In genomic region chr9:91905237-91905650, GRCh38 we compare ENCODE assay signal across 16 cellular contexts. TPM values are rescaled to one million over a fixed set of nuclear protein-coding genes. Genes with fewer than 3 reads are reported as not detected.
DNase-seq lines count a peak whose midpoint lies in the region; ATAC-seq, FAIRE-seq and TF ChIP-seq lines count a peak whose summit lies in the region.
"Had no signal": no experiment of that assay in that cellular context is flagged by ENCODE, and none has a peak within 500 bp of the region (broad histone marks: within the 10 kb centered on the region; RNA-seq: fewer than 3 reads in every experiment).

No MANE protein-coding gene starts in this region.

- H2BK15ac ChIP-seq in IMR-90 (ENCODE audit: low read depth, low read length) = no peak overlapping the region
- H2BK15ac ChIP-seq in H1 (ENCODE audit: low read length) = peak overlapping the region; percentile 48; the same call in 1 of the 2 replicates

- no peaks in the 10 kb centered on the region for H3K36me3 Mint-ChIP-seq in CD8-positive, alpha-beta memory T cell

- H4K91ac ChIP-seq in IMR-90 (ENCODE audit: insufficient read depth, low read depth, low read length) (no peak overlapping the region), H1 (replicated peaks; ENCODE audit: insufficient read length, low read length) (peak overlapping the region; percentile 65)

- H3K4me1 Mint-ChIP-seq in CD8-positive, alpha-beta memory T cell = peaks cover 6 to 13% (median 9%) of the 10 kb centered on the region in 3 donors

- CTCF ChIA-PET in CD8-positive, alpha-beta memory T cell (lab: Charles Lee) = interaction anchor here (1.3 kb wide), 1 partner anchor 235 kb away, joined by 3 read pairs; no protein-coding TSS in a partner anchor
- CTCF ChIA-PET in IMR-90 (lab: Yijun Ruan, JAX) = no interaction called here
- CTCF ChIA-PET in H1 (lab: Charles Lee; ENCODE audit: partially characterized antibody) = no interaction called here

- no peak overlapping the region for H2AFZ ChIP-seq in IMR-90 (replicated peaks; ENCODE audit: low read length, poor library complexity)
- H2AFZ ChIP-seq in H1 (ENCODE audit: low read length) = no peak overlapping the region
- H2AFZ ChIP-seq: GM23248 had no signal

- H2AK5ac ChIP-seq in IMR-90 (ENCODE audit: low read depth, low read length) (peak overlapping the region; percentile 41; the same call in 1 of the 2 replicates), H1 (ENCODE audit: low read depth, low read length) (peak overlapping the region; percentile 95)

- peaks cover 5 to 12% of the 10 kb centered on the region in 2 experiments; a peak in 2 of 4 replicates for H3K79me1 ChIP-seq in IMR-90 (ENCODE audit: low read depth in 1 of 2, low read length in 2 of 2)
- peaks cover 7% of the 10 kb centered on the region for H3K79me1 ChIP-seq in H1 (ENCODE audit: low read depth, low read length)

- H3K18ac ChIP-seq in IMR-90 (ENCODE audit: low read depth, low read length) = no peak overlapping the region
- H3K18ac ChIP-seq in H1 (ENCODE audit: extremely low read depth, low read length) = no peak overlapping the region

- no peak for ATAC-seq in IMR-90 (ENCODE audit: low read depth)
- ATAC-seq: HCT116 had no signal

- H3K9ac ChIP-seq in IMR-90 (ENCODE audit: low read depth, low read length) = no peak overlapping the region
- H3K9ac ChIP-seq in H1 (replicated peaks in 1 of 4; ENCODE audit: extremely low read depth in 1 of 4, low read depth in 3 of 4, low read length in 3 of 4) = no peak overlapping the region
- H3K9ac ChIP-seq: GM23248 had no signal

- peaks cover 11% of the 10 kb centered on the region for H3K23me2 ChIP-seq in H1 (ENCODE audit: low read depth, low read length)

- H3K9me3 ChIP-seq in CD8-positive, alpha-beta memory T cell (ENCODE audit: low read length) = no peaks in the 10 kb centered on the region
- no peaks in the 10 kb centered on the region for H3K9me3 ChIP-seq in IMR-90 (ENCODE audit: control insufficient read depth, insufficient read depth, low read length)
- no peaks in the 10 kb centered on the region for H3K9me3 ChIP-seq in H1 (ENCODE audit: insufficient read depth in 2 of 2, low read depth in 1 of 2, low read length in 1 of 2)
- no peaks in the 10 kb centered on the region for H3K9me3 ChIP-seq in sigmoid colon
- no peaks in the 10 kb centered on the region for H3K9me3 ChIP-seq in suprapubic skin
- H3K9me3 ChIP-seq: A549, MG63 had no signal

- H3K9me1 ChIP-seq in IMR-90 (ENCODE audit: insufficient read depth, low read length) = peaks cover 14% of the 10 kb centered on the region

- H2BK5ac ChIP-seq in IMR-90 (ENCODE audit: low read depth, low read length, poor library complexity, severe bottlenecking) (peak overlapping the region; percentile 81), H1 (ENCODE audit: low read depth, low read length) (no peak overlapping the region)

- intact Hi-C loops in IMR-90 (cut with micrococcal nuclease) (no loop called here), sigmoid colon (cut with DNase I) (no loop called here)

- POLR2A ChIA-PET in CD8-positive, alpha-beta memory T cell (lab: Charles Lee) = no interaction called here
- POLR2A ChIA-PET in IMR-90 (lab: Charles Lee; ENCODE audit: unreplicated experiment) (no interaction called here), H1 (lab: Charles Lee; ENCODE audit: partially characterized antibody) (no interaction called here)

- H3K4ac ChIP-seq in IMR-90 (ENCODE audit: low read depth, low read length) (no peak overlapping the region), H1 (replicated peaks; ENCODE audit: insufficient read length, low read depth, low read length) (peak overlapping the region; percentile 89)

- no peak overlapping the region for H3K4me3 Mint-ChIP-seq in CD8-positive, alpha-beta memory T cell

- H3K23ac ChIP-seq in IMR-90 (ENCODE audit: low read depth, low read length) (no peak overlapping the region), H1 (ENCODE audit: insufficient read length) (peak overlapping the region; percentile 97)

- H3K4me2 ChIP-seq in IMR-90 (ENCODE audit: low read depth, low read length) = no peak overlapping the region
- H3K4me2 ChIP-seq in H1 (ENCODE audit: insufficient read depth in 1 of 2, low read depth in 2 of 2, low read length in 2 of 2) = no peak overlapping the region

- no TSS peak for BruUV-seq in IMR-90 (replicated peaks; lab: Mats Ljungman, UMichigan)

- TF ChIP-seq RAD21 in IMR-90 (IDR thresholded peaks at IDR 0.05; ENCODE audit: low read length) (no peak), H1 (IDR thresholded peaks at IDR 0.05 in 1 of 2, conservative IDR thresholded peaks at IDR 0.05 in 1 of 2; ENCODE audit: low read depth in 2 of 2, low read length in 2 of 2) (no peak)

- peaks cover 0 to 7% of the 10 kb centered on the region in 2 experiments; a peak in 1 of 4 replicates for H3K79me2 ChIP-seq in H1 (ENCODE audit: control insufficient read depth in 1 of 2, insufficient read depth in 2 of 2, low read length in 2 of 2)

- no peak overlapping the region for H2BK20ac ChIP-seq in IMR-90 (ENCODE audit: low read depth, low read length)
- H2BK20ac ChIP-seq in H1 (ENCODE audit: low read length) = no peak overlapping the region

- 92% methylated on average over 1 of the region's 1 CpG; no CpG with 5 or more reads in 1 of the 2 experiments for WGBS in IMR-90 (ENCODE audit: extremely low coverage in 2 of 2, insufficient read length in 1 of 2), 2 experiments
- 89% methylated on average over 1 of the region's 1 CpG; no CpG with 5 or more reads in 1 of the 2 experiments for WGBS in H1 (ENCODE audit: extremely low coverage in 1 of 2, insufficient coverage in 1 of 2, insufficient read length in 1 of 2, insufficient replicate concordance in 2 of 2, low coverage in 1 of 2, low lambda C conversion rate in 2 of 2, missing lambda C conversion rate in 1 of 2), 2 experiments
- 90% methylated on average over 1 of the region's 1 CpG for WGBS in sigmoid colon, 2 donors
- 91% methylated on average over 1 of the region's 1 CpG for WGBS in suprapubic skin

- in situ Hi-C loops in IMR-90 (cut with MboI; ENCODE audit: low sequenced_read_pairs) = no loop called here

- H3K27me3 ChIP-seq in CD8-positive, alpha-beta memory T cell (ENCODE audit: insufficient read depth, low read length, poor library complexity, severe bottlenecking) = no peaks in the 10 kb centered on the region
- H3K27me3 ChIP-seq in IMR-90 (ENCODE audit: control insufficient read depth, insufficient read depth, low read length) (no peaks in the 10 kb centered on the region), H1 (replicated peaks in 1 of 4; ENCODE audit: control insufficient read depth in 3 of 4, extremely low read depth in 1 of 4, insufficient read depth in 3 of 4, low read length in 3 of 4) (peaks cover 0 to 8% (median 1%) of the 10 kb centered on the region in 4 experiments; a peak in 3 of 7 replicates), sigmoid colon (no peaks in the 10 kb centered on the region), suprapubic skin (no peaks in the 10 kb centered on the region)
- H3K27me3 ChIP-seq: MG63 had no signal

- TF ChIP-seq CTCF in IMR-90 (conservative IDR thresholded peaks at IDR 0.05; ENCODE audit: low read depth, low read length) = no peak
- no peak for TF ChIP-seq CTCF in H1 (IDR thresholded peaks at IDR 0.05; ENCODE audit: control extremely low read depth in 1 of 3, insufficient read depth in 1 of 3, low read depth in 1 of 3, low read length in 3 of 3)
- no peak for TF ChIP-seq CTCF in sigmoid colon (IDR thresholded peaks at IDR 0.05)
- TF ChIP-seq CTCF in coronary artery (IDR thresholded peaks at IDR 0.05) = no peak
- no peak for TF ChIP-seq CTCF in suprapubic skin (IDR thresholded peaks at IDR 0.05)

- H3K36me3 ChIP-seq in CD8-positive, alpha-beta memory T cell (ENCODE audit: insufficient read depth, low read length) = no peaks in the 10 kb centered on the region
- no peaks in the 10 kb centered on the region for H3K36me3 ChIP-seq in IMR-90 (ENCODE audit: control insufficient read depth, insufficient read depth, low read length)
- H3K36me3 ChIP-seq in H1 (ENCODE audit: control insufficient read depth in 2 of 4, insufficient read depth in 4 of 4, low read length in 3 of 4) = no peaks in the 10 kb centered on the region; a peak in 1 of 8 replicates
- H3K36me3 ChIP-seq in sigmoid colon = no peaks in the 10 kb centered on the region
- H3K36me3 ChIP-seq in suprapubic skin = no peaks in the 10 kb centered on the region
- H3K36me3 ChIP-seq: MG63 had no signal

- TF ChIP-seq POLR2A in IMR-90 (IDR thresholded peaks at IDR 0.05; ENCODE audit: low read depth, low read length) (no peak), H1 (IDR thresholded peaks at IDR 0.05; ENCODE audit: control extremely low read depth in 1 of 2, low read depth in 2 of 2, low read length in 2 of 2) (no peak), sigmoid colon (IDR thresholded peaks at IDR 0.05) (no peak), suprapubic skin (IDR thresholded peaks at IDR 0.05) (no peak)

- peak; percentile 88 for FAIRE-seq in H1 (lab: Jason Lieb, UNC)
- FAIRE-seq: A549 had no signal

- peak overlapping the region; percentile 60 for H3K27ac ChIP-seq in CD8-positive, alpha-beta memory T cell (ENCODE audit: low read depth, low read length)
- no peak overlapping the region for H3K27ac ChIP-seq in IMR-90 (ENCODE audit: insufficient read depth, low read length)
- H3K27ac ChIP-seq in H1 (ENCODE audit: low read depth, low read length) = no peak overlapping the region
- H3K27ac ChIP-seq in sigmoid colon = peak overlapping the region in 3 of 4 donors; percentile 86 to 94 (median 87)
- no peak overlapping the region for H3K27ac ChIP-seq in coronary artery
- no peak overlapping the region for H3K27ac ChIP-seq in suprapubic skin
- H3K27ac ChIP-seq: GM23248, RWPE1 had no signal

- no peaks in the 10 kb centered on the region for H3K9me3 Mint-ChIP-seq in CD8-positive, alpha-beta memory T cell

- dilution Hi-C loops in IMR-90 (cut with HindIII; ENCODE audit: low sequenced_read_pairs, unreplicated experiment) = no loop called here

- no peak for TF ChIP-seq EP300 in H1 (IDR thresholded peaks at IDR 0.05; ENCODE audit: borderline replicate concordance in 1 of 2, low read depth in 2 of 2, low read length in 2 of 2)
- TF ChIP-seq EP300 in sigmoid colon (IDR thresholded peaks at IDR 0.05) = no peak
- no peak for TF ChIP-seq EP300 in suprapubic skin (IDR thresholded peaks at IDR 0.05)

- H2BK12ac ChIP-seq in H1 (ENCODE audit: low read depth, low read length) = 0 out of 2 replicates have a peak overlapping the region, but pooled peaks have one; percentile 29

- H2BK120ac ChIP-seq in IMR-90 (ENCODE audit: low read depth, low read length) = no peak overlapping the region
- no peak overlapping the region for H2BK120ac ChIP-seq in H1 (replicated peaks; ENCODE audit: low read depth, low read length)

- no peaks in the 10 kb centered on the region for H3K27me3 Mint-ChIP-seq in CD8-positive, alpha-beta memory T cell

- peaks cover 24% of the 10 kb centered on the region for H3K4me1 ChIP-seq in CD8-positive, alpha-beta memory T cell (ENCODE audit: insufficient read depth, low read length)
- H3K4me1 ChIP-seq in IMR-90 (ENCODE audit: control insufficient read depth, insufficient read depth, low read length) (peaks cover 11% of the 10 kb centered on the region; the same call in 1 of the 2 replicates), H1 (replicated peaks in 1 of 4; ENCODE audit: control insufficient read depth in 3 of 4, insufficient read depth in 4 of 4, low read length in 3 of 4) (peaks cover 2 to 10% (median 3%) of the 10 kb centered on the region in 4 experiments; a peak in 6 of 7 replicates), sigmoid colon (peaks cover 0 to 95% (median 85%) of the 10 kb centered on the region in 4 donors), suprapubic skin (peaks cover 25% of the 10 kb centered on the region)
- H3K4me1 ChIP-seq: A549 had no signal

- H3K27ac Mint-ChIP-seq in CD8-positive, alpha-beta memory T cell = no peak overlapping the region

- H2AK9ac ChIP-seq in IMR-90 (replicated peaks; ENCODE audit: low read depth, low read length, poor library complexity) = no peak overlapping the region

- H3K14ac ChIP-seq in IMR-90 (replicated peaks; ENCODE audit: low read depth, low read length) (no peak overlapping the region), H1 (ENCODE audit: insufficient read length) (peak overlapping the region; percentile 71)

- H3K4me3 ChIP-seq in CD8-positive, alpha-beta memory T cell (ENCODE audit: low read length) = no peak overlapping the region
- H3K4me3 ChIP-seq in IMR-90 (ENCODE audit: insufficient read depth, low read depth, low read length) (no peak overlapping the region), H1 (ENCODE audit: extremely low read depth in 1 of 4, insufficient read depth in 2 of 4, low read depth in 3 of 4, low read length in 4 of 4) (no peak overlapping the region), sigmoid colon (no peak overlapping the region), coronary artery (no peak overlapping the region), suprapubic skin (no peak overlapping the region)
- H3K4me3 ChIP-seq: GM23248 had no signal

- no peak for DNase-seq in CD8-positive, alpha-beta memory T cell
- no peak for DNase-seq in IMR-90
- DNase-seq in H1 (ENCODE audit: low read depth in 1 of 2, low spot score in 2 of 2) = no peak
- no peak for DNase-seq in sigmoid colon
- DNase-seq in amygdala (lab: John Stamatoyannopoulos, UW) = no peak
- no peak for DNase-seq in coronary artery (ENCODE audit: low spot score)
- DNase-seq in suprapubic skin (ENCODE audit: low spot score in 2 of 2) = no peak
- DNase-seq: GM23248, NCI-H1092 treated with DMSO at 0.1 percent for 48 hours, NCI-H1694, NCI-H345, NCI-H69 had no signal

- H4K8ac ChIP-seq in IMR-90 (ENCODE audit: low read depth in 2 of 2, low read length in 2 of 2) = no peak overlapping the region
- no peak overlapping the region for H4K8ac ChIP-seq in H1 (ENCODE audit: extremely low read depth, insufficient read depth, low read length)

- H3K56ac ChIP-seq in IMR-90 (ENCODE audit: extremely low read depth, insufficient read depth, low read length) (no peak overlapping the region), H1 (replicated peaks; ENCODE audit: insufficient read length, low read depth, low read length) (peak overlapping the region; percentile 82)

- no peak overlapping the region for H4K5ac ChIP-seq in IMR-90 (ENCODE audit: low read depth, low read length)
- H4K5ac ChIP-seq in H1 (ENCODE audit: insufficient read length, low read depth, low read length) = no peak overlapping the region

- peaks cover 17% of the 10 kb centered on the region; the same call in 1 of the 2 replicates for H4K20me1 ChIP-seq in IMR-90 (ENCODE audit: insufficient read depth, low read length)
- H4K20me1 ChIP-seq in H1 (replicated peaks in 1 of 2; ENCODE audit: control insufficient read depth in 1 of 2, insufficient read depth in 2 of 2, low read length in 2 of 2) = peaks cover 0 to 10% of the 10 kb centered on the region in 2 experiments

RNA-seq across cellular contexts. Expression of gene ROR2, which starts 44.8 kb away (rescaled TPM):
- total RNA-seq in CD8-positive, alpha-beta memory T cell = not detected
- polyA plus RNA-seq in CD8-positive, alpha-beta memory T cell = 2.0 TPM
- total RNA-seq in IMR-90 (2012; rRNA removed) (2.2 and 2.3 TPM in 2 replicates), sigmoid colon (10 to 100 TPM; 51.4 to 81.7 (median 59.8) TPM), suprapubic skin (1 to 10 TPM; 3.3 to 7.3 (median 5.0) TPM)
- polyA plus RNA-seq in IMR-90 (2012; rRNA removed) (3.5 and 4.8 TPM in 2 replicates), H1 (2011; rRNA removed) (2.7 and 5.4 TPM in 2 replicates), sigmoid colon (1 to 10 TPM in 2 of 3 donors, under 1 TPM in 1; 0.46 to 7.6 (median 1.2) TPM)
- 2.1 and 6.8 TPM in 2 replicates for polyA plus RNA-seq in IMR-90 (2012; cell fraction: cytosol; rRNA removed)
- polyA plus RNA-seq in IMR-90 (2012; cell fraction: nucleus; rRNA removed; ENCODE audit: low replicate concordance) = 3.8 and 5.3 TPM in 2 replicates
- total RNA-seq in H1 (2021; fragmentation: NEBNext Ultra II Directional; extraction: Animal tissue kit (Norgen Biotek cat#: 25700)) = 4.0 and 4.3 TPM in 2 replicates
- 3.3 TPM for polyA plus RNA-seq in H1 (2011; cell fraction: cytosol; rRNA removed)
- polyA plus RNA-seq in H1 (2011; cell fraction: nucleus; rRNA removed) = 4.9 TPM
- 2.2 to 3.4 TPM (median 2.9 TPM) in 4 replicates for polyA plus RNA-seq in H1 (2012, experiment 1 of 2)
- 2.7 TPM for polyA plus RNA-seq in H1 (2012, experiment 2 of 2)
- polyA plus RNA-seq in H1 (2013, experiment 1 of 2) = 5.8 TPM
- 6.1 TPM for polyA plus RNA-seq in H1 (2013, experiment 2 of 2)
- 3.7 and 4.4 TPM in 2 replicates for polyA minus RNA-seq in H1 (2011; rRNA and poly(A)+ RNA removed)
- polyA minus RNA-seq in H1 (2011; cell fraction: cytosol; rRNA and poly(A)+ RNA removed) = 3.7 TPM
- polyA minus RNA-seq in H1 (2011; cell fraction: nucleus; rRNA and poly(A)+ RNA removed) = 3.0 TPM

Comparison
In these comparisons a context has a peak if more than half of its experiments do, and no peak if none do; other contexts are left out.
1. H3K27ac ChIP-seq: peak in CD8-positive, alpha-beta memory T cell (single experiment) and sigmoid colon (3 of 4); none in IMR-90 (single experiment), H1 (single experiment), coronary artery (0 of 2) and suprapubic skin (single experiment).